ENCODE assay signal across 8 cellular contexts in genomic region chr1:167221804-167222610, GRCh38. TPM values are rescaled to one million over a fixed set of nuclear protein-coding genes. Genes with fewer than 3 reads are reported as not detected.
DNase-seq lines count a peak whose midpoint lies in the region; ATAC-seq and TF ChIP-seq lines count a peak whose summit lies in the region.

No MANE protein-coding gene starts in this region.

- peak overlapping the region; percentile 82 for H3K4me2 ChIP-seq in GM23338

- DNase-seq in ELR (ENCODE audit: low read depth) (peak; percentile 81), GM23338 (ENCODE audit: low spot score) (peak; percentile 78), LNCaP clone FGC (ENCODE audit: low read depth) (peak; percentile 59), SJSA1 (ENCODE audit: low read depth in 1 of 2, low spot score in 2 of 2) (peak in 1 of 2 experiments; percentile 59), glomerular endothelial cell (ENCODE audit: extremely low read depth, low read depth, low spot score) (peak; percentile 27), omental fat pad (ENCODE audit: low spot score) (peak; percentile 33), testis (peak; percentile 88)
- DNase-seq in activated naive CD4-positive, alpha-beta T cell treated with anti-CD3 and anti-CD28 coated beads for 36 hours = peak; percentile 92

- H3K9me3 Mint-ChIP-seq in GM23338 = peaks cover 3% of the 10 kb centered on the region; the same call in 1 of the 3 replicates
- H3K9me3 Mint-ChIP-seq in activated naive CD4-positive, alpha-beta T cell treated with anti-CD3 and anti-CD28 coated beads for 36 hours = no peaks in the 10 kb centered on the region

- H3K4me3 ChIP-seq in GM23338 (peak overlapping the region; percentile 58), LNCaP clone FGC (ENCODE audit: low read depth, low read length) (peak overlapping the region; percentile 71), SJSA1 (peak overlapping the region; percentile 57), testis (peak overlapping the region; percentile 91 to 97)

- H3K27me3 ChIP-seq in GM23338 (ENCODE audit: insufficient read depth) (no peaks in the 10 kb centered on the region), SJSA1 (replicated peaks) (no peaks in the 10 kb centered on the region; the same call in 1 of the 2 replicates), testis (no peaks in the 10 kb centered on the region)

- 0 out of 2 replicates have a peak, but pooled peaks cover 2% of the 10 kb centered on the region for H3F3A ChIP-seq in GM23338 (replicated peaks; ENCODE audit: low read depth)

- ATAC-seq in GM23338 = peak; percentile 31
- peak; percentile 21 for ATAC-seq in omental fat pad (ENCODE audit: low FRiP score)

- peaks cover 51% of the 10 kb centered on the region for H3K4me1 ChIP-seq in GM23338 (ENCODE audit: insufficient read depth)
- H3K4me1 ChIP-seq in SJSA1 (replicated peaks) = peaks cover 17% of the 10 kb centered on the region
- peaks cover 18% of the 10 kb centered on the region for H3K4me1 ChIP-seq in testis

- peaks cover 13% of the 10 kb centered on the region for H3K27me3 Mint-ChIP-seq in GM23338 (ENCODE audit: insufficient read depth, low read depth, poor library complexity)
- peaks cover 2% of the 10 kb centered on the region for H3K27me3 Mint-ChIP-seq in activated naive CD4-positive, alpha-beta T cell treated with anti-CD3 and anti-CD28 coated beads for 36 hours (ENCODE audit: low read depth)

- intact Hi-C loops in activated naive CD4-positive, alpha-beta T cell treated with anti-CD3 and anti-CD28 coated beads for 36 hours (cut with micrococcal nuclease) = loop anchor here (1.0 to 5.0 kb wide), 13 partner anchors 42 to 957 kb away; partner anchors contain the start of genes CREG1 and TIPRL
- intact Hi-C loops in testis (cut with DNase I; ENCODE audit: low total_unique reads) = no loop called here

- peak overlapping the region; percentile 88 for H3K4me3 Mint-ChIP-seq in GM23338
- peak overlapping the region; percentile 95 for H3K4me3 Mint-ChIP-seq in activated naive CD4-positive, alpha-beta T cell treated with anti-CD3 and anti-CD28 coated beads for 36 hours

- H3K79me2 ChIP-seq in GM23338 (replicated peaks; ENCODE audit: insufficient read depth) = peaks cover 51% of the 10 kb centered on the region

- H2AFZ ChIP-seq in GM23338 = no peak overlapping the region

- no peaks in the 10 kb centered on the region for H3K36me3 ChIP-seq in GM23338 (ENCODE audit: insufficient read depth)
- H3K36me3 ChIP-seq in SJSA1 = peaks cover 3% of the 10 kb centered on the region; the same call in 1 of the 2 replicates
- no peaks in the 10 kb centered on the region for H3K36me3 ChIP-seq in testis (ENCODE audit: low read depth, missing control alignments)

- no peaks in the 10 kb centered on the region; the same call in 1 of the 2 replicates for H4K20me1 ChIP-seq in GM23338 (replicated peaks; ENCODE audit: insufficient read depth)

- peaks cover 3% of the 10 kb centered on the region; the same call in 1 of the 3 replicates for H3K36me3 Mint-ChIP-seq in GM23338 (ENCODE audit: low read depth)
- H3K36me3 Mint-ChIP-seq in activated naive CD4-positive, alpha-beta T cell treated with anti-CD3 and anti-CD28 coated beads for 36 hours (ENCODE audit: low read depth) = peaks cover 5% of the 10 kb centered on the region

- 0% methylated on average over 16 to 45 of the region's 46 CpGs for WGBS in testis, 2 donors

- no peak for TF ChIP-seq CTCF in GM23338 (conservative IDR thresholded peaks at IDR 0.05; ENCODE audit: low read depth in 2 of 2)
- TF ChIP-seq CTCF in LNCaP clone FGC (IDR thresholded peaks at IDR 0.05; ENCODE audit: control insufficient read depth, extremely low read depth, insufficient read depth) = no peak
- no peak for TF ChIP-seq CTCF in omental fat pad (IDR thresholded peaks at IDR 0.05)
- TF ChIP-seq CTCF in testis (IDR thresholded peaks at IDR 0.05) = no peak

- H3K27ac ChIP-seq in GM23338 (ENCODE audit: low read depth) (peak overlapping the region; percentile 93), SJSA1 (peak overlapping the region; percentile 3; the same call in 1 of the 2 replicates), testis (peak overlapping the region; percentile 98)

- H3K9me3 ChIP-seq in SJSA1 (replicated peaks) = no peaks in the 10 kb centered on the region
- no peaks in the 10 kb centered on the region for H3K9me3 ChIP-seq in testis

- H3K4me1 Mint-ChIP-seq in GM23338 = peaks cover 50% of the 10 kb centered on the region
- H3K4me1 Mint-ChIP-seq in activated naive CD4-positive, alpha-beta T cell treated with anti-CD3 and anti-CD28 coated beads for 36 hours (ENCODE audit: low read depth) = peaks cover 46% of the 10 kb centered on the region

- TF ChIP-seq POLR2A in testis (IDR thresholded peaks at IDR 0.05) = peak; percentile 62

- CTCF ChIA-PET in activated naive CD4-positive, alpha-beta T cell treated with anti-CD3 and anti-CD28 coated beads for 36 hours (lab: Charles Lee) = interaction anchor here (0.6 to 1.5 kb wide), 11 partner anchors 13 to 334 kb away, joined by 3 to 5 read pairs (median 3); partner anchors contain the start of gene CREG1

- H3K27ac Mint-ChIP-seq in GM23338 = peak overlapping the region; percentile 94
- peak overlapping the region; percentile 98 for H3K27ac Mint-ChIP-seq in activated naive CD4-positive, alpha-beta T cell treated with anti-CD3 and anti-CD28 coated beads for 36 hours

- H3K9me2 ChIP-seq in GM23338 (ENCODE audit: insufficient read depth) = no peaks in the 10 kb centered on the region

TF ChIP-seq in GM23338, 12 proteins besides CTCF, POLR2A, EP300 and RAD21:
- no peak for TF ChIP-seq CREB1 (CRISPR knock-in tag; IDR thresholded peaks at IDR 0.05; ENCODE audit: low read depth)
- peak; percentile 51 for TF ChIP-seq POLR2AphosphoS5 (IDR thresholded peaks at IDR 0.05; ENCODE audit: low read depth)

RNA-seq across cellular contexts. Expression of gene POU2F1, which starts 1.3 kb away (rescaled TPM):
- 52.0 and 66.1 TPM in 2 replicates for total RNA-seq in GM23338 (2014; rRNA removed; shearing (Covaris generic))
- polyA plus RNA-seq in GM23338 (2016; fragmentation: Nextera tagmentation; extraction: Ambion mirVana) (29.9 and 38.8 TPM in 2 replicates), testis (ENCODE audit: insufficient read depth, low read depth, low replicate concordance) (17.1 TPM)
- total RNA-seq in SJSA1 (2014; rRNA removed; shearing (Covaris generic)) = 2.5 and 5.0 TPM in 2 replicates
- total RNA-seq in activated naive CD4-positive, alpha-beta T cell treated with anti-CD3 and anti-CD28 coated beads for 36 hours = 10 to 100 TPM; 17.6 to 19.4 TPM
- total RNA-seq in glomerular endothelial cell (5.4 and 9.7 TPM in 2 replicates), omental fat pad (10 to 100 TPM; 10.3 to 18.9 (median 13.5) TPM), testis (10 to 100 TPM; 36.0 to 36.9 TPM)

Comparison
In these comparisons a context has a peak if more than half of its experiments do, and no peak if none do; other contexts are left out.
1. H3K27ac ChIP-seq: peak in every context shown above with its lines; median percentile 98 in testis; 93 in GM23338; 3 in SJSA1.